In genomic region chr2:10223471-10223870, GRCh38 we compare ENCODE assay signal across 30 cellular contexts.
"Had no signal": no experiment of that assay in that cellular context is flagged by ENCODE, and none has a peak within 500 bp of the region (broad histone marks: within the 10 kb centered on the region; RNA-seq: fewer than 3 reads in every experiment).

No MANE protein-coding gene starts in this region.

- H3K9me3 Mint-ChIP-seq: activated CD4-positive, alpha-beta memory T cell treated with anti-CD3 and anti-CD28 coated beads, Interleukin-2, amount 10 ng/mL, durations not matched to agents 7 days and 5 days; activated naive CD4-positive, alpha-beta T cell treated with anti-CD3 and anti-CD28 coated beads, Interleukin-2, amount 50 U/mL, for 72 hours; activated T-cell treated with anti-CD3 and anti-CD28 coated beads, Interleukin-2, amount 50 U/mL, for 72 hours; activated T-helper 17 cell treated with anti-CD3 and anti-CD28 coated beads, Interleukin-2, amount 50 U/mL, for 72 hours had no signal

- H3K27ac Mint-ChIP-seq: activated CD4-positive, alpha-beta memory T cell treated with anti-CD3 and anti-CD28 coated beads, Interleukin-2, amount 10 ng/mL, durations not matched to agents 7 days and 5 days; activated naive CD4-positive, alpha-beta T cell treated with anti-CD3 and anti-CD28 coated beads, Interleukin-2, amount 50 U/mL, for 72 hours; activated T-cell treated with anti-CD3 and anti-CD28 coated beads, Interleukin-2, amount 50 U/mL, for 72 hours; activated T-helper 17 cell treated with anti-CD3 and anti-CD28 coated beads, Interleukin-2, amount 50 U/mL, for 72 hours had no signal

- H3K27me3 Mint-ChIP-seq: activated CD4-positive, alpha-beta memory T cell treated with anti-CD3 and anti-CD28 coated beads, Interleukin-2, amount 10 ng/mL, durations not matched to agents 7 days and 5 days had no signal

- H3K4me3 ChIP-seq: adrenal gland, K562, SJCRH30, SK-N-MC had no signal

- ATAC-seq: activated naive CD4-positive, alpha-beta T cell treated with anti-CD3 and anti-CD28 coated beads, Interleukin-2, amount 50 U/mL, for 72 hours had no signal

- H3K36me3 Mint-ChIP-seq: activated naive CD4-positive, alpha-beta T cell treated with anti-CD3 and anti-CD28 coated beads, Interleukin-2, amount 50 U/mL, for 72 hours had no signal

- H3K4me3 Mint-ChIP-seq: activated CD4-positive, alpha-beta memory T cell treated with anti-CD3 and anti-CD28 coated beads, Interleukin-2, amount 10 ng/mL, durations not matched to agents 7 days and 5 days; activated T-cell treated with anti-CD3 and anti-CD28 coated beads, Interleukin-2, amount 50 U/mL, for 72 hours; activated T-helper 17 cell treated with anti-CD3 and anti-CD28 coated beads, Interleukin-2, amount 50 U/mL, for 72 hours had no signal

- H3K4me1 Mint-ChIP-seq: activated T-helper 17 cell treated with anti-CD3 and anti-CD28 coated beads, Interleukin-2, amount 50 U/mL, for 72 hours had no signal

- H3K27ac ChIP-seq: adrenal gland, brain microvascular endothelial cell, SJCRH30, SK-N-MC, WERI-Rb-1 had no signal

- H3K27me3 ChIP-seq: adrenal gland, brain microvascular endothelial cell, SJCRH30 had no signal

- DNase-seq: activated CD4-positive, alpha-beta memory T cell treated with anti-CD3 and anti-CD28 coated beads, Interleukin-2, amount 10 ng/mL, durations not matched to agents 7 days and 5 days; activated CD4-positive, alpha-beta T cell treated with anti-CD3 and anti-CD28 coated beads for 1 hour; activated CD4-positive, alpha-beta T cell treated with anti-CD3 and anti-CD28 coated beads for 48 hours; activated CD4-positive, CD25-positive, alpha-beta regulatory T cell; activated naive CD4-positive, alpha-beta T cell; activated T-cell treated with anti-CD3 and anti-CD28 coated beads, Interleukin-2, amount 50 U/mL, for 1 hour; activated T-cell treated with anti-CD3 and anti-CD28 coated beads, Interleukin-2, amount 50 U/mL, for 72 hours; adrenal gland; anterior cingulate cortex; brain microvascular endothelial cell; NCI-H1092 treated with DMSO at 0.1 percent for 48 hours; NCI-H1417; NCI-H146; NCI-H187; NCI-H2029 treated with DMSO at 0.1 percent for 48 hours; NCI-H2107; NCI-H2171; NCI-H510A; NCI-H526; NCI-H748 treated with DMSO at 0.1 percent for 48 hours; NK-92 treated with Interleukin-12 subunit alpha and Interleukin-12 subunit beta, amount 100 ng/mL, for 24 hours; OCI-M1; SHP77; SJCRH30; T1000; WERI-Rb-1 had no signal

- H3K9me3 ChIP-seq: adrenal gland, SJCRH30 had no signal

- H3K4me1 ChIP-seq: adrenal gland had no signal

- H3K36me3 ChIP-seq: adrenal gland, brain microvascular endothelial cell, SJCRH30, WERI-Rb-1 had no signal
